In the genomic region with DNA sequence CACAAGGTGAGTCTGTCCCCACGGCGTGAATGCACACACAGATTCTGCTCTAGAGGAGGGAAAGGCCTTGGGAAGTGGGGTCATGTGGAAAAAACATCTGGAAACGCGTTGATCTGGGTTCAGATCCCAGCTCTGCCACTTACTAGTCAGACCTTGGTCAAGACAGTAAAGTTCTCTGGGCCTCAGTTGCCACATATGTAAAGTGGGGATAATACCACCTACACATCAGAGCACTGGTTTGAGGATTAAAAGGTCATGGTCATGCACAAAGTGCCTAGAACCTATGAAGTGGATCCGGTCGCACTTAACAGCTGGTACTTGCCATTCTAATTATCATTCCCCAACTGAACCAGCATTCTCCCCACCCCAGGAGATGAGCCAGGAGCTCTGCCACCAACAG, we compare ENCODE assay signal across 3 cellular contexts.
A peak's percentile ranks its signal among the peaks of the same experiment; 100 is the strongest.
TF ChIP-seq lines count a peak whose summit lies in the region.

No MANE protein-coding gene starts in this region.

TF ChIP-seq in HepG2, 621 proteins besides CTCF, POLR2A, EP300 and RAD21:
- no peak for TF ChIP-seq NFKBIZ (CRISPR knock-in tag; IDR thresholded peaks at IDR 0.05)
- TF ChIP-seq ZNF629 (CRISPR knock-in tag; conservative IDR thresholded peaks at IDR 0.05), result peak; percentile 34

TF ChIP-seq in IMR-90, 13 proteins besides CTCF, POLR2A, EP300 and RAD21:
- TF ChIP-seq BHLHE40 (IDR thresholded peaks at IDR 0.05; ENCODE audit: low read depth, low read length) (no peak), FOS (IDR thresholded peaks at IDR 0.05; ENCODE audit: low read depth, low read length) (no peak), NFE2L2 (IDR thresholded peaks at IDR 0.05; ENCODE audit: low read depth, low read length) (no peak), SMC3 (IDR thresholded peaks at IDR 0.05; ENCODE audit: low read depth, low read length) (no peak), CEBPB (IDR thresholded peaks at IDR 0.05; ENCODE audit: low read depth, low read length) (no peak), CHD1 (IDR thresholded peaks at IDR 0.05; ENCODE audit: low read depth, low read length) (no peak), MAZ (IDR thresholded peaks at IDR 0.05; ENCODE audit: borderline replicate concordance, low read depth, low read length) (no peak)
- TF ChIP-seq, protein P1, sequence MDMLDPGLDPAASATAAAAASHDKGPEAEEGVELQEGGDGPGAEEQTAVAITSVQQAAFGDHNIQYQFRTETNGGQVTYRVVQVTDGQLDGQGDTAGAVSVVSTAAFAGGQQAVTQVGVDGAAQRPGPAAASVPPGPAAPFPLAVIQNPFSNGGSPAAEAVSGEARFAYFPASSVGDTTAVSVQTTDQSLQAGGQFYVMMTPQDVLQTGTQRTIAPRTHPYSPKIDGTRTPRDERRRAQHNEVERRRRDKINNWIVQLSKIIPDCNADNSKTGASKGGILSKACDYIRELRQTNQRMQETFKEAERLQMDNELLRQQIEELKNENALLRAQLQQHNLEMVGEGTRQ (IDR thresholded peaks at IDR 0.05; ENCODE audit: low read depth, low read length), result no peak

TF ChIP-seq in GM23338, 12 proteins besides CTCF, POLR2A, EP300 and RAD21:
- no peak for TF ChIP-seq EZH2 (IDR thresholded peaks at IDR 0.05; ENCODE audit: low read depth, unreplicated experiment)
- TF ChIP-seq EZH2phosphoT487 (IDR thresholded peaks at IDR 0.05; ENCODE audit: unreplicated experiment), result no peak
- no peak for TF ChIP-seq CREB1 (CRISPR knock-in tag; IDR thresholded peaks at IDR 0.05; ENCODE audit: low read depth)
- no peak for TF ChIP-seq ZNF331 (CRISPR knock-in tag; IDR thresholded peaks at IDR 0.05; ENCODE audit: low read depth)
- no peak for TF ChIP-seq NANOG (IDR thresholded peaks at IDR 0.05; ENCODE audit: borderline replicate concordance)
- TF ChIP-seq POLR2AphosphoS5 (IDR thresholded peaks at IDR 0.05; ENCODE audit: low read depth), result no peak
- TF ChIP-seq JUNB (IDR thresholded peaks at IDR 0.05; ENCODE audit: unreplicated experiment), result no peak
- TF ChIP-seq, protein P2, sequence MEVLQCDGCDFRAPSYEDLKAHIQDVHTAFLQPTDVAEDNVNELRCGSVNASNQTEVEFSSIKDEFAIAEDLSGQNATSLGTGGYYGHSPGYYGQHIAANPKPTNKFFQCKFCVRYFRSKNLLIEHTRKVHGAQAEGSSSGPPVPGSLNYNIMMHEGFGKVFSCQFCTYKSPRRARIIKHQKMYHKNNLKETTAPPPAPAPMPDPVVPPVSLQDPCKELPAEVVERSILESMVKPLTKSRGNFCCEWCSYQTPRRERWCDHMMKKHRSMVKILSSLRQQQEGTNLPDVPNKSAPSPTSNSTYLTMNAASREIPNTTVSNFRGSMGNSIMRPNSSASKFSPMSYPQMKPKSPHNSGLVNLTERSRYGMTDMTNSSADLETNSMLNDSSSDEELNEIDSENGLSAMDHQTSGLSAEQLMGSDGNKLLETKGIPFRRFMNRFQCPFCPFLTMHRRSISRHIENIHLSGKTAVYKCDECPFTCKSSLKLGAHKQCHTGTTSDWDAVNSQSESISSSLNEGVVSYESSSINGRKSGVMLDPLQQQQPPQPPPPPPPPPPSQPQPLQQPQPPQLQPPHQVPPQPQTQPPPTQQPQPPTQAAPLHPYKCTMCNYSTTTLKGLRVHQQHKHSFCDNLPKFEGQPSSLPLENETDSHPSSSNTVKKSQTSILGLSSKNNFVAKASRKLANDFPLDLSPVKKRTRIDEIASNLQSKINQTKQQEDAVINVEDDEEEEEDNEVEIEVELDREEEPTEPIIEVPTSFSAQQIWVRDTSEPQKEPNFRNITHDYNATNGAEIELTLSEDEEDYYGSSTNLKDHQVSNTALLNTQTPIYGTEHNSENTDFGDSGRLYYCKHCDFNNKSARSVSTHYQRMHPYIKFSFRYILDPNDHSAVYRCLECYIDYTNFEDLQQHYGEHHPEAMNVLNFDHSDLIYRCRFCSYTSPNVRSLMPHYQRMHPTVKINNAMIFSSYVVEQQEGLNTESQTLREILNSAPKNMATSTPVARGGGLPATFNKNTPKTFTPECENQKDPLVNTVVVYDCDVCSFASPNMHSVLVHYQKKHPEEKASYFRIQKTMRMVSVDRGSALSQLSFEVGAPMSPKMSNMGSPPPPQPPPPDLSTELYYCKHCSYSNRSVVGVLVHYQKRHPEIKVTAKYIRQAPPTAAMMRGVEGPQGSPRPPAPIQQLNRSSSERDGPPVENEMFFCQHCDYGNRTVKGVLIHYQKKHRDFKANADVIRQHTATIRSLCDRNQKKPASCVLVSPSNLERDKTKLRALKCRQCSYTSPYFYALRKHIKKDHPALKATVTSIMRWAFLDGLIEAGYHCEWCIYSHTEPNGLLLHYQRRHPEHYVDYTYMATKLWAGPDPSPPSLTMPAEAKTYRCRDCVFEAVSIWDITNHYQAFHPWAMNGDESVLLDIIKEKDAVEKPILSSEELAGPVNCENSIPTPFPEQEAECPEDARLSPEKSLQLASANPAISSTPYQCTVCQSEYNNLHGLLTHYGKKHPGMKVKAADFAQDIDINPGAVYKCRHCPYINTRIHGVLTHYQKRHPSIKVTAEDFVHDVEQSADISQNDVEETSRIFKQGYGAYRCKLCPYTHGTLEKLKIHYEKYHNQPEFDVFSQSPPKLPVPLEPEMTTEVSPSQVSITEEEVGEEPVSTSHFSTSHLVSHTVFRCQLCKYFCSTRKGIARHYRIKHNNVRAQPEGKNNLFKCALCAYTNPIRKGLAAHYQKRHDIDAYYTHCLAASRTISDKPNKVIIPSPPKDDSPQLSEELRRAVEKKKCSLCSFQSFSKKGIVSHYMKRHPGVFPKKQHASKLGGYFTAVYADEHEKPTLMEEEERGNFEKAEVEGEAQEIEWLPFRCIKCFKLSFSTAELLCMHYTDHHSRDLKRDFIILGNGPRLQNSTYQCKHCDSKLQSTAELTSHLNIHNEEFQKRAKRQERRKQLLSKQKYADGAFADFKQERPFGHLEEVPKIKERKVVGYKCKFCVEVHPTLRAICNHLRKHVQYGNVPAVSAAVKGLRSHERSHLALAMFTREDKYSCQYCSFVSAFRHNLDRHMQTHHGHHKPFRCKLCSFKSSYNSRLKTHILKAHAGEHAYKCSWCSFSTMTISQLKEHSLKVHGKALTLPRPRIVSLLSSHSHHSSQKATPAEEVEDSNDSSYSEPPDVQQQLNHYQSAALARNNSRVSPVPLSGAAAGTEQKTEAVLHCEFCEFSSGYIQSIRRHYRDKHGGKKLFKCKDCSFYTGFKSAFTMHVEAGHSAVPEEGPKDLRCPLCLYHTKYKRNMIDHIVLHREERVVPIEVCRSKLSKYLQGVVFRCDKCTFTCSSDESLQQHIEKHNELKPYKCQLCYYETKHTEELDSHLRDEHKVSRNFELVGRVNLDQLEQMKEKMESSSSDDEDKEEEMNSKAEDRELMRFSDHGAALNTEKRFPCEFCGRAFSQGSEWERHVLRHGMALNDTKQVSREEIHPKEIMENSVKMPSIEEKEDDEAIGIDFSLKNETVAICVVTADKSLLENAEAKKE (CRISPR knock-in tag; IDR thresholded peaks at IDR 0.05), result no peak
- no peak for TF ChIP-seq STAT1 (IDR thresholded peaks at IDR 0.05; ENCODE audit: unreplicated experiment)
- TF ChIP-seq, protein P3, sequence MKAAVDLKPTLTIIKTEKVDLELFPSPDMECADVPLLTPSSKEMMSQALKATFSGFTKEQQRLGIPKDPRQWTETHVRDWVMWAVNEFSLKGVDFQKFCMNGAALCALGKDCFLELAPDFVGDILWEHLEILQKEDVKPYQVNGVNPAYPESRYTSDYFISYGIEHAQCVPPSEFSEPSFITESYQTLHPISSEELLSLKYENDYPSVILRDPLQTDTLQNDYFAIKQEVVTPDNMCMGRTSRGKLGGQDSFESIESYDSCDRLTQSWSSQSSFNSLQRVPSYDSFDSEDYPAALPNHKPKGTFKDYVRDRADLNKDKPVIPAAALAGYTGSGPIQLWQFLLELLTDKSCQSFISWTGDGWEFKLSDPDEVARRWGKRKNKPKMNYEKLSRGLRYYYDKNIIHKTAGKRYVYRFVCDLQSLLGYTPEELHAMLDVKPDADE (IDR thresholded peaks at IDR 0.05), result no peak
